16 cellular contexts compared by ENCODE assay signal in the genomic region with DNA sequence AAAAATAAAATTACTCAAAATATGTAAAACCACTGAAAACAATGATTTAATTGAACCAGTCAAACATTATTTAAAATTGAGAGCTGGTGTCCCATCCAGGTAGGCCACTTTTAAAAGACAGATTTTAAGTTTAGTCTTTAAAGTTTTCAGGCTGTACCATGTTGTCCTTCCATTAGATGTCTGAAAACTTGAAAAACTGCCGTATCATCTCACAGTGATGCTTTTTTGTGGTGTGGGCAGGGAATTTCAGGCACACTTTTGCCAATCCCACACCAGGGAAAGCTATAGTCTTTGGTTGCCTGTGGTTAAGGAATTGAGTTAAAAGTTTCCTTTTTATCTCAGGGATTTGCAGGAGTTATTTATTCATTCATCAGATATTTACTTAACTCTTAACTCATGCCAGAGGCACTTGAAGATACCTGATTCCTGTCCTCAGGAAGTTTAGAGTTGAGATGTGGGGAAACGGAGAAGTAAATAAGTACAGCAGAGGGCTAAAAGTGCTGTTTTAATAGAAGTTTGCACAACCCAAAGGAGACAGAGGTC. TPM values are rescaled to one million over a fixed set of nuclear protein-coding genes. Genes with fewer than 3 reads are reported as not detected.
A peak's percentile ranks its signal among the peaks of the same experiment; 100 is the strongest.
DNase-seq lines count a peak whose midpoint lies in the region; ATAC-seq and TF ChIP-seq lines count a peak whose summit lies in the region.
"Had no signal": no experiment of that assay in that cellular context is flagged by ENCODE, and none has a peak within 500 bp of the region (broad histone marks: within the 10 kb centered on the region; RNA-seq: fewer than 3 reads in every experiment).

No MANE protein-coding gene starts in this region.

- POLR2A ChIA-PET in SK-N-SH (lab: Yijun Ruan, JAX), result no interaction called here
- POLR2A ChIA-PET in OCI-LY7 (lab: Charles Lee), result no interaction called here

- DNase-seq in SK-N-SH (no peak), OCI-LY7 (ENCODE audit: low spot score) (no peak), progenitor cell of endocrine pancreas (ENCODE audit: low spot score, unreplicated experiment) (no peak), NCI-H187 treated with DMSO at 0.1 percent for 48 hours (lab: John Stamatoyannopoulos, UW) (no peak), Peyer's patch (no peak)
- no peak for DNase-seq in effector memory CD8-positive, alpha-beta T cell
- DNase-seq in stimulated activated CD8-positive, alpha-beta memory T cell treated with anti-CD3 and anti-CD28 coated beads, Interleukin-4, amount 100 ng/mL, for 48 hours, result no peak
- DNase-seq: activated T-cell treated with anti-CD3 and anti-CD28 coated beads, Interleukin-2, amount 50 U/mL, for 1 hour; brain microvascular endothelial cell; head of caudate nucleus; NCI-H187; NCI-H526 treated with DMSO at 0.1 percent for 48 hours; SHP77; spleen had no signal

- no peaks in the 10 kb centered on the region for H3K9me3 Mint-ChIP-seq in effector memory CD8-positive, alpha-beta T cell
- peaks cover 5% of the 10 kb centered on the region for H3K9me3 Mint-ChIP-seq in progenitor cell of endocrine pancreas (ENCODE audit: low read depth)

- TF ChIP-seq CTCF in SK-N-SH (IDR thresholded peaks at IDR 0.05) (no peak), OCI-LY7 (conservative IDR thresholded peaks at IDR 0.05; ENCODE audit: low read length) (no peak), progenitor cell of endocrine pancreas (IDR thresholded peaks at IDR 0.05; ENCODE audit: unreplicated experiment) (no peak), Peyer's patch (IDR thresholded peaks at IDR 0.05) (no peak)

- H3K4me1 Mint-ChIP-seq in effector memory CD8-positive, alpha-beta T cell (ENCODE audit: low read depth in 2 of 2), result peaks cover 41 to 64% of the 10 kb centered on the region in 2 donors
- peaks cover 36% of the 10 kb centered on the region for H3K4me1 Mint-ChIP-seq in progenitor cell of endocrine pancreas (ENCODE audit: low read depth)

- H3K9me3 ChIP-seq in SK-N-SH (no peaks in the 10 kb centered on the region), OCI-LY7 (ENCODE audit: low read length) (no peaks in the 10 kb centered on the region), Peyer's patch (no peaks in the 10 kb centered on the region)
- H3K9me3 ChIP-seq: spleen had no signal

- H3K36me3 ChIP-seq in SK-N-SH (replicated peaks in 1 of 2; ENCODE audit: control insufficient read depth in 1 of 2, insufficient read depth in 2 of 2, low read length in 1 of 2) (no peaks in the 10 kb centered on the region), OCI-LY7 (ENCODE audit: insufficient read depth, low read length) (no peaks in the 10 kb centered on the region), Peyer's patch (no peaks in the 10 kb centered on the region)
- H3K36me3 ChIP-seq: brain microvascular endothelial cell, spleen had no signal

- no peak for TF ChIP-seq POLR2A in Peyer's patch (IDR thresholded peaks at IDR 0.05)

- H4K20me1 ChIP-seq in SK-N-SH (ENCODE audit: insufficient read depth) (peaks cover 48% of the 10 kb centered on the region), OCI-LY7 (ENCODE audit: insufficient read depth, low read length) (0 out of 2 replicates have a peak, but pooled peaks cover 14% of the 10 kb centered on the region)

- peak overlapping the region; percentile 68 to 98 for H3K4me3 Mint-ChIP-seq in effector memory CD8-positive, alpha-beta T cell
- H3K4me3 Mint-ChIP-seq in progenitor cell of endocrine pancreas (ENCODE audit: low read depth), result peak overlapping the region; percentile 9

- H2AFZ ChIP-seq in SK-N-SH (ENCODE audit: low read depth) (no peak overlapping the region), OCI-LY7 (ENCODE audit: low read length) (peak overlapping the region; percentile 15; the same call in 1 of the 2 replicates)

- no TSS peak for BruUV-seq in OCI-LY7 (replicated peaks; lab: Mats Ljungman, UMichigan)

- H3K27ac ChIP-seq in SK-N-SH (ENCODE audit: low read depth in 2 of 2, low read length in 1 of 2) (no peak overlapping the region), OCI-LY7 (ENCODE audit: low read depth, low read length, poor library complexity, severe bottlenecking) (peak overlapping the region; percentile 27), Peyer's patch (no peak overlapping the region)
- H3K27ac ChIP-seq: 22Rv1, brain microvascular endothelial cell had no signal

- no peak for ATAC-seq in SK-N-SH treated with all-trans-retinoic acid at 6 μM for 48 hours
- no peak for ATAC-seq in effector memory CD8-positive, alpha-beta T cell (replicated peaks)

- H3K4me1 ChIP-seq in SK-N-SH (ENCODE audit: control insufficient read depth in 1 of 2, insufficient read depth in 2 of 2, low read depth in 1 of 2, low read length in 1 of 2) (peaks cover 21 to 23% of the 10 kb centered on the region in 2 experiments; a peak in 2 of 4 replicates), OCI-LY7 (ENCODE audit: insufficient read depth, low read length, poor library complexity, severe bottlenecking) (peaks cover 28% of the 10 kb centered on the region), Peyer's patch (peaks cover 0 to 30% (median 6%) of the 10 kb centered on the region in 4 donors)

- H3K4me2 ChIP-seq in SK-N-SH (peak overlapping the region; percentile 85; the same call in 1 of the 2 replicates), OCI-LY7 (ENCODE audit: low read length) (peak overlapping the region; percentile 76)

- H3K27me3 ChIP-seq in SK-N-SH (ENCODE audit: insufficient read depth) (no peaks in the 10 kb centered on the region), Peyer's patch (no peaks in the 10 kb centered on the region)
- H3K27me3 ChIP-seq: brain microvascular endothelial cell, spleen had no signal

- CTCF ChIA-PET in SK-N-SH (lab: Yijun Ruan, JAX), result no interaction called here
- CTCF ChIA-PET in OCI-LY7 (lab: Charles Lee; ENCODE audit: unreplicated experiment), result interaction anchor here (0.6 kb wide), 1 partner anchor 57 kb away, joined by 3 read pairs; no protein-coding TSS in a partner anchor

- no peak for TF ChIP-seq EP300 in SK-N-SH (IDR thresholded peaks at IDR 0.05; ENCODE audit: borderline replicate concordance in 1 of 2, low read depth in 1 of 2, low read length in 1 of 2)

- H3F3A ChIP-seq in SK-N-SH (replicated peaks; ENCODE audit: insufficient read depth), result peaks cover 4% of the 10 kb centered on the region

- intact Hi-C loops in OCI-LY7 (cut with micrococcal nuclease; ENCODE audit: unreplicated experiment), result no loop called here

- peak overlapping the region; percentile 72 for H3K27ac Mint-ChIP-seq in effector memory CD8-positive, alpha-beta T cell
- H3K27ac Mint-ChIP-seq in progenitor cell of endocrine pancreas, result no peak overlapping the region

- peaks cover 16% of the 10 kb centered on the region for H3K36me3 Mint-ChIP-seq in effector memory CD8-positive, alpha-beta T cell (ENCODE audit: insufficient read depth)
- H3K36me3 Mint-ChIP-seq in progenitor cell of endocrine pancreas (ENCODE audit: insufficient read depth), result peaks cover 6% of the 10 kb centered on the region

- H3K27me3 Mint-ChIP-seq in effector memory CD8-positive, alpha-beta T cell, result no peaks in the 10 kb centered on the region
- no peaks in the 10 kb centered on the region for H3K27me3 Mint-ChIP-seq in progenitor cell of endocrine pancreas

- no peak overlapping the region for H3K9ac ChIP-seq in SK-N-SH

- peaks cover 75% of the 10 kb centered on the region for H3K79me2 ChIP-seq in SK-N-SH (ENCODE audit: insufficient read depth)
- peaks cover 68% of the 10 kb centered on the region for H3K79me2 ChIP-seq in OCI-LY7 (ENCODE audit: insufficient read depth, low read depth, low read length)

- TF ChIP-seq RAD21 in SK-N-SH (IDR thresholded peaks at IDR 0.05; ENCODE audit: low read length), result no peak

- H3K4me3 ChIP-seq in SK-N-SH (ENCODE audit: low read depth in 2 of 2, low read length in 1 of 2), result no peak overlapping the region
- peak overlapping the region; percentile 79 for H3K4me3 ChIP-seq in OCI-LY7 (ENCODE audit: low read depth, low read length, poor library complexity, severe bottlenecking)
- no peak overlapping the region for H3K4me3 ChIP-seq in Peyer's patch

- H3K9me2 ChIP-seq in SK-N-SH, result no peaks in the 10 kb centered on the region
- H3K9me2 ChIP-seq in OCI-LY7 (ENCODE audit: insufficient read depth, low read length), result no peaks in the 10 kb centered on the region

- WGBS in SK-N-SH (ENCODE audit: low lambda C conversion rate), result 91% methylated on average over 2 of the region's 2 CpGs

TF ChIP-seq in SK-N-SH, 30 proteins besides CTCF, POLR2A, EP300 and RAD21:
- no peak for TF ChIP-seq YY1 (IDR thresholded peaks at IDR 0.05; ENCODE audit: low read depth)
- TF ChIP-seq RCOR1 (IDR thresholded peaks at IDR 0.05; ENCODE audit: low read length), result no peak

TF ChIP-seq in SK-N-SH treated with all-trans-retinoic acid at 6 μM for 48 hours, 23 proteins besides CTCF, POLR2A, EP300 and RAD21 (continues in another document):
- TF ChIP-seq ZC3H10 (CRISPR knock-in tag; IDR thresholded peaks at IDR 0.05), result no peak
- no peak for TF ChIP-seq GLIS3 (CRISPR knock-in tag; IDR thresholded peaks at IDR 0.05)
- TF ChIP-seq ISL1 (CRISPR knock-in tag; IDR thresholded peaks at IDR 0.05), result no peak
- no peak for TF ChIP-seq ZFP30 (CRISPR knock-in tag; IDR thresholded peaks at IDR 0.05)
- no peak for TF ChIP-seq TCF4 (CRISPR knock-in tag; IDR thresholded peaks at IDR 0.05; ENCODE audit: borderline replicate concordance)
- no peak for TF ChIP-seq ZFP3 (CRISPR knock-in tag; IDR thresholded peaks at IDR 0.05)

RNA-seq across cellular contexts. Expression of gene SNTB2, which starts 3.2 kb away (rescaled TPM):
- polyA plus RNA-seq in SK-N-SH (2012; rRNA removed), result 13.0 and 14.4 TPM in 2 replicates
- 10.2 and 11.4 TPM in 2 replicates for polyA plus RNA-seq in SK-N-SH (2012; cell fraction: cytosol; rRNA removed)
- 11.8 and 24.0 TPM in 2 replicates for polyA plus RNA-seq in SK-N-SH (2012; cell fraction: nucleus; rRNA removed)
- total RNA-seq in OCI-LY7 (2014; rRNA removed; shearing (Covaris generic)), result 21.2 and 39.4 TPM in 2 replicates
- total RNA-seq in OCI-LY7 (2022) (32.6 and 34.1 TPM in 2 replicates), progenitor cell of endocrine pancreas (32.1 and 40.9 TPM in 2 replicates), Peyer's patch (100 to 1,000 TPM in 1 of 4 donors, 10 to 100 TPM in 3; 14.5 to 140 (median 28.7) TPM)

RNA-seq across cellular contexts. Expression of gene UTP4, which starts 57.7 kb away (rescaled TPM):
- polyA plus RNA-seq in SK-N-SH (2012; rRNA removed), result 66.5 and 91.7 TPM in 2 replicates
- polyA plus RNA-seq in SK-N-SH (2012; cell fraction: cytosol; rRNA removed), result 66.4 and 80.8 TPM in 2 replicates
- polyA plus RNA-seq in SK-N-SH (2012; cell fraction: nucleus; rRNA removed), result 47.6 and 88.1 TPM in 2 replicates
- 21.1 and 24.9 TPM in 2 replicates for total RNA-seq in OCI-LY7 (2014; rRNA removed; shearing (Covaris generic))
- total RNA-seq in OCI-LY7 (2022) (61.9 and 67.3 TPM in 2 replicates), progenitor cell of endocrine pancreas (51.4 and 54.2 TPM in 2 replicates), Peyer's patch (10 to 100 TPM in 3 of 4 donors, 1 to 10 TPM in 1; 8.9 to 19.4 (median 13.1) TPM)

RNA-seq across cellular contexts. Expression of gene CHTF8, which starts 57.7 kb away (rescaled TPM):
- 83.0 and 96.6 TPM in 2 replicates for polyA plus RNA-seq in SK-N-SH (2012; rRNA removed)
- 60.3 and 84.3 TPM in 2 replicates for polyA plus RNA-seq in SK-N-SH (2012; cell fraction: cytosol; rRNA removed)
- polyA plus RNA-seq in SK-N-SH (2012; cell fraction: nucleus; rRNA removed), result 54.0 and 64.1 TPM in 2 replicates
- total RNA-seq in OCI-LY7 (2014; rRNA removed; shearing (Covaris generic)), result 54.4 and 58.8 TPM in 2 replicates
- 131 and 151 TPM in 2 replicates for total RNA-seq in OCI-LY7 (2022)
- total RNA-seq in progenitor cell of endocrine pancreas, result 111 and 117 TPM in 2 replicates
- 10 to 100 TPM; 53.9 to 68.7 (median 60.2) TPM for total RNA-seq in Peyer's patch
